9 cellular contexts compared by ENCODE assay signal in genomic region chr10:64880546-64880945, GRCh38.
"Had no signal": no experiment of that assay in that cellular context is flagged by ENCODE, and none has a peak within 500 bp of the region (broad histone marks: within the 10 kb centered on the region; RNA-seq: fewer than 3 reads in every experiment).

No MANE protein-coding gene starts in this region.

- H3K9me3 ChIP-seq: HAP-1 had no signal

- H3K4me1 ChIP-seq: HAP-1 had no signal

- H3K4me3 ChIP-seq: GM23248, GM23338, HAP-1 had no signal

- H3K27ac ChIP-seq: GM23248 had no signal

- H3K9ac ChIP-seq: GM23248 had no signal

- H2AFZ ChIP-seq: GM23248, GM23338 had no signal

- ATAC-seq: GM23338, HCT116 had no signal

- DNase-seq: GM23248, GOT3, H7, H9, HCEC 1CT, HFFc6 had no signal

- H3K36me3 ChIP-seq: HAP-1 had no signal

- H3K4me2 ChIP-seq: GM23338 had no signal
